In the genomic region with DNA sequence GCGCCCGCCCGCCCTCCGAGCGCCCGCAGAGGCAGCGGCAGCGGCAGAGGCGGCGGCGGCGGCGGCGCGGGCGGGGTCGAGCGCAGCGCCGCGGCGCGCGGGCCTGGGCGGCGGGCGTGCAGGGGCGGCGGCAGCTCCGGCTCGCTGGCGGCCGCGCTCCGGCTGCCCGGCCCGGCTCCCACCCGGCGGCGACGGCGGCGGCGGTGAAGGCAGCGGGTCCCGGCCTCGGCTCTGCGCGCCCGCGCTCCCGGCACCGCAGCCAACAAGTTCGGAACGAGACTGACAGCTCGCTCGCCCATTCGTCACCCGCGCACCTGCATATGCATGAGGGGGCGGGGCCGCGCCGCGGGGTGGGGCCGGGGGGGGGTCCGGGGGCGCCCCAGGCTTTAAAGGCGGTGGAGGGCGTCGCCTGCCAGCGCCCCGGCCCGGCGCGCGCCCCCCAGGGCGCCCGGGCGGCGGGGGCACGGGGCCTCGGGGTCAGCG, we compare ENCODE assay signal across 8 cellular contexts. TPM values are rescaled to one million over a fixed set of nuclear protein-coding genes. Genes with fewer than 3 reads are reported as not detected.
DNase-seq lines count a peak whose midpoint lies in the region; ATAC-seq and TF ChIP-seq lines count a peak whose summit lies in the region.

TSS of gene JAG2 (minus strand) at position 281 of the 483 bp plus-strand sequence. CDS start 356 bp downstream, outside the sequence.

- H3K36me3 ChIP-seq in right lobe of liver, result no peaks in the 10 kb centered on the region

- no peaks in the 10 kb centered on the region for H3K27me3 ChIP-seq in right lobe of liver

- peaks cover 11% of the 10 kb centered on the region for H3K27me3 Mint-ChIP-seq in Calu3 (ENCODE audit: unreplicated experiment)

- WGBS in right lobe of liver (ENCODE audit: insufficient coverage, low coverage, low lambda C conversion rate, missing lambda C conversion rate), result 0% methylated on average over 17 of the region's 84 CpGs

- ATAC-seq in right lobe of liver, result peak in 3 of 4 donors; percentile 3 to 30 (median 20)
- no peak for ATAC-seq in GM21423 (IDR thresholded peaks at IDR 0.05; ENCODE audit: unreplicated experiment)

- H3K4me3 ChIP-seq in choroid plexus epithelial cell (ENCODE audit: low read depth, low read length) (peak within 1 kb of the TSS; percentile 30), right lobe of liver (peak within 1 kb of the TSS; percentile 15 to 29 (median 21))

- peak within 1 kb of the TSS; percentile 55 for H3K4me3 Mint-ChIP-seq in Calu3 (ENCODE audit: low read depth, unreplicated experiment)

- H3K27ac Mint-ChIP-seq in Calu3 (ENCODE audit: unreplicated experiment), result peak within 1 kb of the TSS; percentile 68

- BruUV-seq in Calu3 (replicated peaks; lab: Mats Ljungman, UMichigan), result no TSS peak

- no peak within 1 kb of the TSS for H3K27ac ChIP-seq in right lobe of liver

- peaks cover 10% of the 10 kb centered on the region for H3K4me1 Mint-ChIP-seq in Calu3 (ENCODE audit: low read depth, unreplicated experiment)

- H3K4me1 ChIP-seq in right lobe of liver, result peaks cover 0 to 5% (median 0%) of the 10 kb centered on the region in 4 donors

- no peaks in the 10 kb centered on the region for H3K9me3 Mint-ChIP-seq in Calu3 (ENCODE audit: low read depth, unreplicated experiment)

- intact Hi-C loops in Calu3 (cut with micrococcal nuclease; ENCODE audit: unreplicated experiment), result loop anchor here (5.0 kb wide), 1 partner anchor 76 kb away; no protein-coding TSS in a partner anchor
- intact Hi-C loops in right lobe of liver (cut with DNase I), result no loop called here

- no peak for TF ChIP-seq CTCF in Calu3 (IDR thresholded peaks at IDR 0.05; ENCODE audit: unreplicated experiment)
- TF ChIP-seq CTCF in choroid plexus epithelial cell (conservative IDR thresholded peaks at IDR 0.05; ENCODE audit: low read depth, low read length), result no peak
- no peak for TF ChIP-seq CTCF in right lobe of liver (IDR thresholded peaks at IDR 0.05)

- CTCF ChIA-PET in Calu3 (lab: Charles Lee), result interaction anchor here (1.0 kb wide), 1 partner anchor 77 kb away, joined by 3 read pairs; no protein-coding TSS in a partner anchor

- DNase-seq in Calu3, result peak; percentile 64
- DNase-seq in Kasumi-1 (lab: John Stamatoyannopoulos, UW), result peak; percentile 18 to 29
- DNase-seq in activated CD4-positive, alpha-beta T cell treated with anti-CD3 and anti-CD28 coated beads for 1 hour, result peak; percentile 45
- peak; percentile 47 for DNase-seq in choroid plexus epithelial cell (ENCODE audit: low read depth)
- DNase-seq in right lobe of liver, result peak in 1 of 3 donors; percentile 54
- peak; percentile 44 for DNase-seq in stimulated activated CD8-positive, alpha-beta memory T cell treated with anti-CD3 and anti-CD28 coated beads, Interleukin-12 subunit alpha, Interleukin-12 subunit beta, amount 100 ng/mL, for 4 hours (ENCODE audit: low read depth)
- no peak for DNase-seq in cortex of kidney (lab: John Stamatoyannopoulos, UW)

- H3K36me3 Mint-ChIP-seq in Calu3 (ENCODE audit: insufficient read depth, unreplicated experiment), result peaks cover 18% of the 10 kb centered on the region

- no peaks in the 10 kb centered on the region for H3K9me3 ChIP-seq in right lobe of liver

- TF ChIP-seq POLR2A in right lobe of liver (IDR thresholded peaks at IDR 0.05), result no peak

RNA-seq across cellular contexts. Expression of gene JAG2, which starts in this region (rescaled TPM):
- 13.8 and 17.6 TPM in 2 replicates for total RNA-seq in Calu3 (2022)
- total RNA-seq in right lobe of liver, result 1 to 10 TPM; 1.1 to 3.5 (median 1.2) TPM
